Comparison of ENCODE assay signal across 20 cellular contexts in the genomic region with DNA sequence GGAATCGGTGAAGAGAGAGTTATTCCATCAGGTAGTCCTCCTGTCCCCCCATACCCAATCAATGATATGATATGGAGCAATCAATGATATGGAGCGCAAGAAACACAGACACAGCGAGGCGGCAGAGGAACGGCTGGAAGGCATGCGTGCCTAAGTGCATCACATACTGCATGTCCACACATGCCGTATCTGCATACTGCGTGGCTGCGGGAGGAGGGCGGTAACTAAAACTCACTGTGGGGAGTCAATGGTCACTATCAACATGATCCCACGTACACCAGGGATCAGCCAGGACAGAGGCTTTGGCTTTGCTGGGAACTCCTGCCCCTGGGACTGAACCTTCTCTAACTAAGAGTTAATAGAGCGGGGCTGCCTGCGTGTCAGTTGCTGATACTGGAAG. TPM values are rescaled to one million over a fixed set of nuclear protein-coding genes. Genes with fewer than 3 reads are reported as not detected.
DNase-seq lines count a peak whose midpoint lies in the region; ATAC-seq and TF ChIP-seq lines count a peak whose summit lies in the region.
"Had no signal": no experiment of that assay in that cellular context is flagged by ENCODE, and none has a peak within 500 bp of the region (broad histone marks: within the 10 kb centered on the region; RNA-seq: fewer than 3 reads in every experiment).

No MANE protein-coding gene starts in this region.

- no peak for ATAC-seq in WTC11
- peak; percentile 80 for ATAC-seq in foreskin keratinocyte
- ATAC-seq in HG03159 (IDR thresholded peaks at IDR 0.05; ENCODE audit: unreplicated experiment), result no peak
- ATAC-seq: Panc1 had no signal

- H3K27ac ChIP-seq in HUES6 (ENCODE audit: low read depth, low read length) (peak overlapping the region; percentile 27; the same call in 1 of the 2 replicates), foreskin keratinocyte (peak overlapping the region; percentile 63)
- H3K27ac ChIP-seq: GM23248, SJSA1 had no signal

- H3K4me3 Mint-ChIP-seq in WTC11, result no peak overlapping the region
- H3K4me3 Mint-ChIP-seq: CD4-positive, alpha-beta T cell had no signal

- DNase-seq in WTC11 (ENCODE audit: low spot score) (no peak), foreskin keratinocyte (peak; percentile 41 to 75), retina (peak; percentile 12), cerebellar nuclear complex (lab: John Stamatoyannopoulos, UW) (no peak), SW480 (ENCODE audit: low spot score) (no peak), posterior vena cava (ENCODE audit: low spot score) (no peak)
- DNase-seq: Caco-2; CD4-positive, alpha-beta T cell; DMS 273 treated with DMSO at 0.1 percent for 48 hours; DMS79 treated with DMSO at 0.1 percent for 48 hours; GM23248; KBM-7; NCI-H1092 treated with DMSO at 0.1 percent for 48 hours; NCI-H2029 treated with DMSO at 0.1 percent for 48 hours; NCI-H524 treated with DMSO at 0.1 percent for 48 hours; NCI-H82 had no signal

- H3K4me3 ChIP-seq in HUES6 (ENCODE audit: low read depth, low read length), result no peak overlapping the region
- H3K4me3 ChIP-seq: GM23248, SJSA1 had no signal

- CTCF ChIA-PET in WTC11 (lab: Charles Lee), result interaction anchor here (1.1 to 2.4 kb wide), 4 partner anchors 12 to 61 kb away, joined by 3 to 9 read pairs (median 6); no protein-coding TSS in a partner anchor

- TF ChIP-seq CTCF in WTC11 (IDR thresholded peaks at IDR 0.05) (no peak), foreskin keratinocyte (conservative IDR thresholded peaks at IDR 0.05) (peak; percentile 14)

- peaks cover 22% of the 10 kb centered on the region for H3K36me3 ChIP-seq in HUES6 (ENCODE audit: control insufficient read depth, insufficient read depth, low read length)

- H3K9me3 ChIP-seq in HUES6 (ENCODE audit: control insufficient read depth, insufficient read depth, low read depth, low read length), result no peaks in the 10 kb centered on the region
- H3K9me3 ChIP-seq: Caco-2, SJSA1 had no signal

- peak overlapping the region; percentile 27 for H3K9ac ChIP-seq in HUES6 (ENCODE audit: low read length)
- H3K9ac ChIP-seq: GM23248 had no signal

- H3K27me3 ChIP-seq in HUES6 (ENCODE audit: control insufficient read depth, insufficient read depth, low read length), result no peaks in the 10 kb centered on the region
- H3K27me3 ChIP-seq in foreskin keratinocyte, result no peaks in the 10 kb centered on the region
- H3K27me3 ChIP-seq: SJSA1 had no signal

- no peaks in the 10 kb centered on the region for H3K27me3 Mint-ChIP-seq in WTC11 (ENCODE audit: low read depth)
- H3K27me3 Mint-ChIP-seq: CD4-positive, alpha-beta T cell had no signal

- peaks cover 16% of the 10 kb centered on the region for H3K4me1 Mint-ChIP-seq in WTC11

- H3K27ac Mint-ChIP-seq in WTC11, result peak overlapping the region; percentile 54; the same call in 1 of the 2 replicates
- H3K27ac Mint-ChIP-seq: CD4-positive, alpha-beta T cell had no signal

- POLR2A ChIA-PET in WTC11 (lab: Charles Lee), result no interaction called here

- H3K36me3 Mint-ChIP-seq in WTC11, result peaks cover 8% of the 10 kb centered on the region

- intact Hi-C loops in posterior vena cava (cut with DNase I), result no loop called here

- no peaks in the 10 kb centered on the region for H3K9me3 Mint-ChIP-seq in WTC11
- H3K9me3 Mint-ChIP-seq: CD4-positive, alpha-beta T cell had no signal

- H3K4me1 ChIP-seq in HUES6 (ENCODE audit: control insufficient read depth, insufficient read depth, low read length), result peaks cover 30% of the 10 kb centered on the region
- H3K4me1 ChIP-seq in foreskin keratinocyte, result peaks cover 14% of the 10 kb centered on the region
- H3K4me1 ChIP-seq: Caco-2, SJSA1 had no signal

TF ChIP-seq in WTC11, 78 proteins besides CTCF, POLR2A, EP300 and RAD21:
- TF ChIP-seq, protein P1, sequence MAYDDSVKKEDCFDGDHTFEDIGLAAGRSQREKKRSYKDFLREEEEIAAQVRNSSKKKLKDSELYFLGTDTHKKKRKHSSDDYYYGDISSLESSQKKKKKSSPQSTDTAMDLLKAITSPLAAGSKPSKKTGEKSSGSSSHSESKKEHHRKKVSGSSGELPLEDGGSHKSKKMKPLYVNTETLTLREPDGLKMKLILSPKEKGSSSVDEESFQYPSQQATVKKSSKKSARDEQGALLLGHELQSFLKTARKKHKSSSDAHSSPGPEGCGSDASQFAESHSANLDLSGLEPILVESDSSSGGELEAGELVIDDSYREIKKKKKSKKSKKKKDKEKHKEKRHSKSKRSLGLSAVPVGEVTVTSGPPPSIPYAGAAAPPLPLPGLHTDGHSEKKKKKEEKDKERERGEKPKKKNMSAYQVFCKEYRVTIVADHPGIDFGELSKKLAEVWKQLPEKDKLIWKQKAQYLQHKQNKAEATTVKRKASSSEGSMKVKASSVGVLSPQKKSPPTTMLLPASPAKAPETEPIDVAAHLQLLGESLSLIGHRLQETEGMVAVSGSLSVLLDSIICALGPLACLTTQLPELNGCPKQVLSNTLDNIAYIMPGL (CRISPR knock-in tag; IDR thresholded peaks at IDR 0.05), result no peak
- TF ChIP-seq TP53 (CRISPR knock-in tag; IDR thresholded peaks at IDR 0.05) (no peak), PRRX2 (CRISPR knock-in tag; IDR thresholded peaks at IDR 0.05) (no peak), EMX1 (CRISPR knock-in tag; IDR thresholded peaks at IDR 0.05) (no peak), NFATC4 (CRISPR knock-in tag; IDR thresholded peaks at IDR 0.05) (no peak), FOXP1 (CRISPR knock-in tag; IDR thresholded peaks at IDR 0.05; ENCODE audit: borderline replicate concordance) (no peak), GRHL2 (CRISPR knock-in tag; IDR thresholded peaks at IDR 0.05; ENCODE audit: insufficient replicate concordance, severe bottlenecking) (no peak), ZNF219 (CRISPR knock-in tag; IDR thresholded peaks at IDR 0.05; ENCODE audit: borderline replicate concordance) (no peak), SP1 (CRISPR knock-in tag; conservative IDR thresholded peaks at IDR 0.05) (no peak), NR1H2 (CRISPR knock-in tag; IDR thresholded peaks at IDR 0.05) (no peak), ZNF121 (CRISPR knock-in tag; IDR thresholded peaks at IDR 0.05) (no peak), MYBL2 (CRISPR knock-in tag; IDR thresholded peaks at IDR 0.05) (no peak)
- TF ChIP-seq, protein P2, sequence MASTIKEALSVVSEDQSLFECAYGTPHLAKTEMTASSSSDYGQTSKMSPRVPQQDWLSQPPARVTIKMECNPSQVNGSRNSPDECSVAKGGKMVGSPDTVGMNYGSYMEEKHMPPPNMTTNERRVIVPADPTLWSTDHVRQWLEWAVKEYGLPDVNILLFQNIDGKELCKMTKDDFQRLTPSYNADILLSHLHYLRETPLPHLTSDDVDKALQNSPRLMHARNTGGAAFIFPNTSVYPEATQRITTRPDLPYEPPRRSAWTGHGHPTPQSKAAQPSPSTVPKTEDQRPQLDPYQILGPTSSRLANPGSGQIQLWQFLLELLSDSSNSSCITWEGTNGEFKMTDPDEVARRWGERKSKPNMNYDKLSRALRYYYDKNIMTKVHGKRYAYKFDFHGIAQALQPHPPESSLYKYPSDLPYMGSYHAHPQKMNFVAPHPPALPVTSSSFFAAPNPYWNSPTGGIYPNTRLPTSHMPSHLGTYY (CRISPR knock-in tag; IDR thresholded peaks at IDR 0.05), result no peak
- TF ChIP-seq, protein P3, sequence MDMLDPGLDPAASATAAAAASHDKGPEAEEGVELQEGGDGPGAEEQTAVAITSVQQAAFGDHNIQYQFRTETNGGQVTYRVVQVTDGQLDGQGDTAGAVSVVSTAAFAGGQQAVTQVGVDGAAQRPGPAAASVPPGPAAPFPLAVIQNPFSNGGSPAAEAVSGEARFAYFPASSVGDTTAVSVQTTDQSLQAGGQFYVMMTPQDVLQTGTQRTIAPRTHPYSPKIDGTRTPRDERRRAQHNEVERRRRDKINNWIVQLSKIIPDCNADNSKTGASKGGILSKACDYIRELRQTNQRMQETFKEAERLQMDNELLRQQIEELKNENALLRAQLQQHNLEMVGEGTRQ (CRISPR knock-in tag; IDR thresholded peaks at IDR 0.05), result no peak
- TF ChIP-seq, protein P4, sequence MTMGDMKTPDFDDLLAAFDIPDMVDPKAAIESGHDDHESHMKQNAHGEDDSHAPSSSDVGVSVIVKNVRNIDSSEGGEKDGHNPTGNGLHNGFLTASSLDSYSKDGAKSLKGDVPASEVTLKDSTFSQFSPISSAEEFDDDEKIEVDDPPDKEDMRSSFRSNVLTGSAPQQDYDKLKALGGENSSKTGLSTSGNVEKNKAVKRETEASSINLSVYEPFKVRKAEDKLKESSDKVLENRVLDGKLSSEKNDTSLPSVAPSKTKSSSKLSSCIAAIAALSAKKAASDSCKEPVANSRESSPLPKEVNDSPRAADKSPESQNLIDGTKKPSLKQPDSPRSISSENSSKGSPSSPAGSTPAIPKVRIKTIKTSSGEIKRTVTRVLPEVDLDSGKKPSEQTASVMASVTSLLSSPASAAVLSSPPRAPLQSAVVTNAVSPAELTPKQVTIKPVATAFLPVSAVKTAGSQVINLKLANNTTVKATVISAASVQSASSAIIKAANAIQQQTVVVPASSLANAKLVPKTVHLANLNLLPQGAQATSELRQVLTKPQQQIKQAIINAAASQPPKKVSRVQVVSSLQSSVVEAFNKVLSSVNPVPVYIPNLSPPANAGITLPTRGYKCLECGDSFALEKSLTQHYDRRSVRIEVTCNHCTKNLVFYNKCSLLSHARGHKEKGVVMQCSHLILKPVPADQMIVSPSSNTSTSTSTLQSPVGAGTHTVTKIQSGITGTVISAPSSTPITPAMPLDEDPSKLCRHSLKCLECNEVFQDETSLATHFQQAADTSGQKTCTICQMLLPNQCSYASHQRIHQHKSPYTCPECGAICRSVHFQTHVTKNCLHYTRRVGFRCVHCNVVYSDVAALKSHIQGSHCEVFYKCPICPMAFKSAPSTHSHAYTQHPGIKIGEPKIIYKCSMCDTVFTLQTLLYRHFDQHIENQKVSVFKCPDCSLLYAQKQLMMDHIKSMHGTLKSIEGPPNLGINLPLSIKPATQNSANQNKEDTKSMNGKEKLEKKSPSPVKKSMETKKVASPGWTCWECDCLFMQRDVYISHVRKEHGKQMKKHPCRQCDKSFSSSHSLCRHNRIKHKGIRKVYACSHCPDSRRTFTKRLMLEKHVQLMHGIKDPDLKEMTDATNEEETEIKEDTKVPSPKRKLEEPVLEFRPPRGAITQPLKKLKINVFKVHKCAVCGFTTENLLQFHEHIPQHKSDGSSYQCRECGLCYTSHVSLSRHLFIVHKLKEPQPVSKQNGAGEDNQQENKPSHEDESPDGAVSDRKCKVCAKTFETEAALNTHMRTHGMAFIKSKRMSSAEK (CRISPR knock-in tag; IDR thresholded peaks at IDR 0.05; ENCODE audit: borderline replicate concordance), result no peak

RNA-seq across cellular contexts. Expression of a gene that starts 29.6 kb away (rescaled TPM):
- total RNA-seq in WTC11 (2021) (26.1 to 32.5 TPM (median 27.6 TPM) in 3 replicates), foreskin keratinocyte (37.0 and 43.1 TPM in 2 replicates), posterior vena cava (10 to 100 TPM; 11.8 to 13.0 TPM)
- polyA plus RNA-seq in foreskin keratinocyte, result 53.1 and 57.5 TPM in 2 replicates

Comparison
In these comparisons a context has a peak if more than half of its experiments do, and no peak if none do; other contexts are left out.
1. DNase-seq: peak in foreskin keratinocyte (2 of 2) and retina (single experiment); none in WTC11 (single experiment), cerebellar nuclear complex (0 of 2), SW480 (single experiment) and posterior vena cava (single experiment).